9 cellular contexts compared by ENCODE assay signal in the genomic region with DNA sequence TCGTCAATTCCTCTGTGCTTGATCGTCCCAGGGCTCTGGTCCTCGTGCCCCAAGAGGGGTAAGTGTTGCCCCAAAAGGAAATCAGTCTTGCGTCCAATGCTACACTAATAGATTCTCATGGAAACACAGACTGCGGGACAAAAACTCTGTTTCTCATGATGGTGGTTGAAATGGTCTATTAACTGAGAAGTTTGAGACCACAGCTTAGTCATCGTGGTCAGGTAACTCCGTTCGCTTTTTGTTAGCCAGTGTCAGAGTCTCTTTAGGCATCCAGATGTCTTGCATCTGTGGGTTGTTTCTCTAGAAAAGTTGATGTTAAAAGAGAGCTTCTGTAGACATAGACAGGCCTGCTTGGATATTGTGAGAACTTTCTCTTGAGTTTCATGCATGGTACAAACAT.
DNase-seq lines count a peak whose midpoint lies in the region; ATAC-seq lines count a peak whose summit lies in the region.
"Had no signal": no experiment of that assay in that cellular context is flagged by ENCODE, and none has a peak within 500 bp of the region (broad histone marks: within the 10 kb centered on the region; RNA-seq: fewer than 3 reads in every experiment).

No MANE protein-coding gene starts in this region.

- POLR2A ChIA-PET in CD8-positive, alpha-beta memory T cell (lab: Charles Lee): no interaction called here

- H3K9me3 ChIP-seq in CD8-positive, alpha-beta memory T cell (ENCODE audit: low read length): no peaks in the 10 kb centered on the region
- no peaks in the 10 kb centered on the region for H3K9me3 ChIP-seq in SJCRH30 (replicated peaks)

- H3K27me3 ChIP-seq in CD8-positive, alpha-beta memory T cell (ENCODE audit: insufficient read depth, low read length, poor library complexity, severe bottlenecking): no peaks in the 10 kb centered on the region
- no peaks in the 10 kb centered on the region for H3K27me3 ChIP-seq in SJCRH30

- no peak overlapping the region for H3K27ac ChIP-seq in CD8-positive, alpha-beta memory T cell (ENCODE audit: low read depth, low read length)
- H3K27ac ChIP-seq in SJCRH30: no peak overlapping the region

- no peaks in the 10 kb centered on the region for H3K27me3 Mint-ChIP-seq in CD8-positive, alpha-beta memory T cell

- H3K4me1 Mint-ChIP-seq in CD8-positive, alpha-beta memory T cell: peaks cover 32 to 52% (median 45%) of the 10 kb centered on the region in 3 donors

- H3K36me3 Mint-ChIP-seq in CD8-positive, alpha-beta memory T cell: peaks cover 12 to 93% (median 42%) of the 10 kb centered on the region in 3 donors

- ATAC-seq in GM19043 (IDR thresholded peaks at IDR 0.05; ENCODE audit: low read depth, unreplicated experiment) (peak; percentile 87), HG03045 (IDR thresholded peaks at IDR 0.05; ENCODE audit: unreplicated experiment) (peak; percentile 79)

- no peaks in the 10 kb centered on the region for H3K9me3 Mint-ChIP-seq in CD8-positive, alpha-beta memory T cell

- H3K36me3 ChIP-seq in CD8-positive, alpha-beta memory T cell (ENCODE audit: insufficient read depth, low read length): peaks cover 80% of the 10 kb centered on the region
- H3K36me3 ChIP-seq in SJCRH30: no peaks in the 10 kb centered on the region

- peak overlapping the region in 6 of 8 donors; percentile 20 to 85 (median 48) for H3K27ac Mint-ChIP-seq in CD8-positive, alpha-beta memory T cell

- no peak overlapping the region for H3K4me3 ChIP-seq in CD8-positive, alpha-beta memory T cell (ENCODE audit: low read length)
- no peak overlapping the region for H3K4me3 ChIP-seq in SJCRH30

- H3K4me3 Mint-ChIP-seq in CD8-positive, alpha-beta memory T cell: peak overlapping the region in 1 of 7 donors; percentile 45

- no peaks in the 10 kb centered on the region for H3K4me1 ChIP-seq in CD8-positive, alpha-beta memory T cell (ENCODE audit: insufficient read depth, low read length)
- no peaks in the 10 kb centered on the region for H3K4me1 ChIP-seq in SJCRH30

- CTCF ChIA-PET in CD8-positive, alpha-beta memory T cell (lab: Charles Lee): interaction anchor here (1.1 kb wide), 1 partner anchor 34 kb away, joined by 3 read pairs; no protein-coding TSS in a partner anchor

- no peak for DNase-seq in CD8-positive, alpha-beta memory T cell
- DNase-seq in SW480 (ENCODE audit: low spot score): peak; percentile 32
- DNase-seq in SJCRH30: no peak
- no peak for DNase-seq in medulla oblongata (ENCODE audit: extremely low spot score)
- no peak for DNase-seq in NCI-H2196 treated with DMSO at 0.1 percent for 48 hours (lab: John Stamatoyannopoulos, UW; ENCODE audit: unreplicated experiment)
- DNase-seq in NCI-H524 (lab: John Stamatoyannopoulos, UW): no peak
- DNase-seq: SHP77 treated with DMSO at 0.1 percent for 48 hours had no signal
